Comparison of ENCODE assay signal across 1 cellular context in genomic region chr5:132828846-132829494, GRCh38.
TF ChIP-seq lines count a peak whose summit lies in the region.

No MANE protein-coding gene starts in this region.

TF ChIP-seq in IMR-90, 13 proteins besides CTCF, POLR2A, EP300 and RAD21 (continued from another document):
- TF ChIP-seq, protein P1, sequence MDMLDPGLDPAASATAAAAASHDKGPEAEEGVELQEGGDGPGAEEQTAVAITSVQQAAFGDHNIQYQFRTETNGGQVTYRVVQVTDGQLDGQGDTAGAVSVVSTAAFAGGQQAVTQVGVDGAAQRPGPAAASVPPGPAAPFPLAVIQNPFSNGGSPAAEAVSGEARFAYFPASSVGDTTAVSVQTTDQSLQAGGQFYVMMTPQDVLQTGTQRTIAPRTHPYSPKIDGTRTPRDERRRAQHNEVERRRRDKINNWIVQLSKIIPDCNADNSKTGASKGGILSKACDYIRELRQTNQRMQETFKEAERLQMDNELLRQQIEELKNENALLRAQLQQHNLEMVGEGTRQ (IDR thresholded peaks at IDR 0.05; ENCODE audit: low read depth, low read length) = no peak
- TF ChIP-seq BHLHE40 (IDR thresholded peaks at IDR 0.05; ENCODE audit: low read depth, low read length) (no peak), SMC3 (IDR thresholded peaks at IDR 0.05; ENCODE audit: low read depth, low read length) (no peak)
